ENCODE assay signal across 8 cellular contexts in genomic region chr5:174935854-174936474, GRCh38.
DNase-seq lines count a peak whose midpoint lies in the region; ATAC-seq and TF ChIP-seq lines count a peak whose summit lies in the region.

No MANE protein-coding gene starts in this region.

- H3K9me3 ChIP-seq in CD4-positive, CD25-positive, alpha-beta regulatory T cell (ENCODE audit: control insufficient read depth in 2 of 2, low read length in 2 of 2): no peaks in the 10 kb centered on the region
- no peaks in the 10 kb centered on the region for H3K9me3 ChIP-seq in parathyroid adenoma (ENCODE audit: control insufficient read depth, low read length)

- no peaks in the 10 kb centered on the region for H3K79me2 ChIP-seq in parathyroid adenoma

- no peak overlapping the region for H3K27ac Mint-ChIP-seq in CD4-positive, CD25-positive, alpha-beta regulatory T cell

- H3K9ac ChIP-seq in parathyroid adenoma: no peak overlapping the region

- H3K27ac ChIP-seq in CD4-positive, CD25-positive, alpha-beta regulatory T cell (ENCODE audit: insufficient read depth, low read length, poor library complexity, severe bottlenecking): no peak overlapping the region
- H3K27ac ChIP-seq in parathyroid adenoma: no peak overlapping the region

- no peak overlapping the region for H3K4me3 ChIP-seq in CD4-positive, CD25-positive, alpha-beta regulatory T cell (ENCODE audit: low read depth, low read length)
- no peak overlapping the region for H3K4me3 ChIP-seq in parathyroid adenoma (ENCODE audit: low read depth, low read length)

- peaks cover 0 to 2% (median 1%) of the 10 kb centered on the region in 7 donors for H3K9me3 Mint-ChIP-seq in CD4-positive, CD25-positive, alpha-beta regulatory T cell

- no peaks in the 10 kb centered on the region for H3K36me3 Mint-ChIP-seq in CD4-positive, CD25-positive, alpha-beta regulatory T cell

- H3K36me3 ChIP-seq in CD4-positive, CD25-positive, alpha-beta regulatory T cell (ENCODE audit: control insufficient read depth, insufficient read depth, low read length): no peaks in the 10 kb centered on the region
- no peaks in the 10 kb centered on the region for H3K36me3 ChIP-seq in parathyroid adenoma (ENCODE audit: control insufficient read depth, insufficient read depth, low read length)

- no peaks in the 10 kb centered on the region for H3K27me3 ChIP-seq in CD4-positive, CD25-positive, alpha-beta regulatory T cell (ENCODE audit: control insufficient read depth, insufficient read depth, low read length)
- H3K27me3 ChIP-seq in parathyroid adenoma (ENCODE audit: control insufficient read depth, insufficient read depth, low read length): no peaks in the 10 kb centered on the region

- no peak overlapping the region for H2AFZ ChIP-seq in parathyroid adenoma

- no peak overlapping the region for H3K4me3 Mint-ChIP-seq in CD4-positive, CD25-positive, alpha-beta regulatory T cell

- peaks cover 5% of the 10 kb centered on the region for H3K27me3 Mint-ChIP-seq in CD4-positive, CD25-positive, alpha-beta regulatory T cell

- no peaks in the 10 kb centered on the region for H3K4me1 ChIP-seq in CD4-positive, CD25-positive, alpha-beta regulatory T cell (ENCODE audit: control insufficient read depth, insufficient read depth, low read length, poor library complexity, severe bottlenecking)
- H3K4me1 ChIP-seq in parathyroid adenoma: no peaks in the 10 kb centered on the region

- DNase-seq in CD4-positive, CD25-positive, alpha-beta regulatory T cell: peak in 2 of 3 donors; percentile 11 to 16
- peak; percentile 43 for DNase-seq in NCI-H774 (lab: John Stamatoyannopoulos, UW)
- DNase-seq in activated effector memory CD4-positive, alpha-beta T cell treated with Interleukin-2 at 50 U/mL for 16 hours: peak; percentile 3
- peak; percentile 33 for DNase-seq in germinal center (ENCODE audit: low spot score)
- DNase-seq in OCI-M2 (lab: John Stamatoyannopoulos, UW; ENCODE audit: unreplicated experiment): no peak

- no peak for ATAC-seq in CD4-positive, CD25-positive, alpha-beta regulatory T cell (ENCODE audit: low read depth in 2 of 2)
- ATAC-seq in GM21423 (IDR thresholded peaks at IDR 0.05; ENCODE audit: unreplicated experiment): peak; percentile 59
- no peak for ATAC-seq in GM19455 (IDR thresholded peaks at IDR 0.05; ENCODE audit: unreplicated experiment)

- no peak overlapping the region for H3K4me2 ChIP-seq in parathyroid adenoma (ENCODE audit: low read length)

- H3K4me1 Mint-ChIP-seq in CD4-positive, CD25-positive, alpha-beta regulatory T cell: no peaks in the 10 kb centered on the region

- peak; percentile 89 for TF ChIP-seq CTCF in parathyroid adenoma (IDR thresholded peaks at IDR 0.05)
